ENCODE assay signal across 1 cellular context in the genomic region with DNA sequence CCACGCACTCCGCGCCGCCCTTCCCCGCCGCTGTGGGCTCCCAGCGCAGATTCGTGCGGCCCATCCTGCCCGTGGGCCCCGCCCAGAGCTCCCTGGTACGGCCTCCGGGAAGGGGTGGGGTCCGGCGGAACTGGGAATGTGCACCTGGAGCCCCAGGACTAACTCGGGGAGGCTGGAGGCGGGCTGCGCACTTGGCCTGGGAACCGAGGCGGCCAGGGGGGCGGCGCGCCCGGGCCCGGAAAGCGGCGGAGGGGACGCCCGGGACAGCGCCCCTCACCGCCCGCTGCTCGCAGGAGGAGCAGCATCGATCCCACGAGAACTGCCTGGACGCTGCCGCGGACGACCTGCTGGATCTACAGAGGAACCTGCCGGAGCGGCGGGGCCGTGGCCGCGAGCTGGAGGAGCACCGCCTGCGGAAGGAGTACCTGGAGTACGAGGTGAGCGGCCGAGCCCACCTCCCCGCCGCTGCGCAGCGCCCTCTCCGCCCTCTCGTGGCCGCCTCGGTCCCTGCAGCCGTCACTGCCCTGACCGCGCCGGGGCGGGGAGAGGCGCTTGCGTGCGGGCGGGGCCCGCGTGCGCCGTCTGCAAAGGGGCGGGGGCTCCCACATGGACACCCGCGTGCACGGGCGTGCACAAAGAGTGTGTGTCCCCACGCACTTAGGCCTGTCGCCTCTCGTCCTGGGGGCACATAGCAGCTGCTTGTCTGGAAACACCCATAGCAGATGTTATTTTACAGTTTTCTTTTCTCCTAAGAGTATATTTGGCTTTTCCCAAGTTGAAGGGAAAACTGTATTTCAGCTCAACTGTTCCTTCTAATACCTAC.
TF ChIP-seq lines count a peak whose summit lies in the region.

No MANE protein-coding gene starts in this region.

TF ChIP-seq in GM12878, 131 proteins besides CTCF, POLR2A, EP300 and RAD21 (continued from another document):
- peak; percentile 58; the same call in 1 of the 2 replicates for TF ChIP-seq TCF12 (IDR thresholded peaks at IDR 0.05; ENCODE audit: low read depth, low read length)
- no peak for TF ChIP-seq TAF1 (IDR thresholded peaks at IDR 0.05; ENCODE audit: borderline replicate concordance, low read depth, low read length)
- TF ChIP-seq POU2F2 (IDR thresholded peaks at IDR 0.05; ENCODE audit: borderline replicate concordance, low read depth, low read length) = peak; percentile 27; the same call in 1 of the 3 replicates
- no peak for TF ChIP-seq BACH1 (IDR thresholded peaks at IDR 0.05; ENCODE audit: borderline replicate concordance)
- no peak for TF ChIP-seq SP1 (IDR thresholded peaks at IDR 0.05; ENCODE audit: low read depth, low read length)
- TF ChIP-seq SIN3A (IDR thresholded peaks at IDR 0.05; ENCODE audit: low read depth, low read length) = no peak
- no peak for TF ChIP-seq E4F1 (IDR thresholded peaks at IDR 0.05; ENCODE audit: borderline replicate concordance, partially characterized antibody)
- TF ChIP-seq NBN (IDR thresholded peaks at IDR 0.05) = no peak
- no peak for TF ChIP-seq WRNIP1 (IDR thresholded peaks at IDR 0.05; ENCODE audit: borderline replicate concordance, low read depth, low read length)
- TF ChIP-seq ZNF274 (IDR thresholded peaks at IDR 0.05; ENCODE audit: insufficient read depth, insufficient read length) = no peak
- TF ChIP-seq ZNF687 (IDR thresholded peaks at IDR 0.05) = 0 out of 2 replicates have a peak, but pooled peaks have one; percentile 33
- TF ChIP-seq ETV6 (conservative IDR thresholded peaks at IDR 0.05 in 1 of 2, IDR thresholded peaks at IDR 0.05 in 1 of 2; ENCODE audit: borderline replicate concordance in 1 of 2, low read depth in 1 of 2) = no peak
TF ChIP-seq in GM12878: peak in this region for 18.
